ENCODE assay signal across 17 cellular contexts in genomic region chr18:78731423-78732032, GRCh38.
A peak's percentile ranks its signal among the peaks of the same experiment; 100 is the strongest.
DNase-seq lines count a peak whose midpoint lies in the region; TF ChIP-seq lines count a peak whose summit lies in the region.
"Had no signal": no experiment of that assay in that cellular context is flagged by ENCODE, and none has a peak within 500 bp of the region (broad histone marks: within the 10 kb centered on the region; RNA-seq: fewer than 3 reads in every experiment).

No MANE protein-coding gene starts in this region.

- no peak for TF ChIP-seq POLR2A in testis (IDR thresholded peaks at IDR 0.05)

- peak; percentile 26 for DNase-seq in activated CD8-positive, alpha-beta memory T cell treated with anti-CD3 and anti-CD28 coated beads, Interleukin-2, amount 50 U/mL, for 48 hours
- no peak for DNase-seq in activated CD8-positive, alpha-beta memory T cell treated with anti-CD3 and anti-CD28 coated beads, Interleukin-2, amount 50 U/mL, for 4 hours
- peak; percentile 39 for DNase-seq in endodermal cell
- peak; percentile 80 for DNase-seq in osteocyte (ENCODE audit: extremely low spot score, unreplicated experiment)
- peak; percentile 53 for DNase-seq in type B pancreatic cell (ENCODE audit: extremely low spot score, unreplicated experiment)
- DNase-seq in activated CD4-positive, alpha-beta T cell treated with anti-CD3 and anti-CD28 coated beads for 4 hours = no peak
- DNase-seq in testis = no peak
- no peak for DNase-seq in H4 (ENCODE audit: low spot score)
- DNase-seq: CD8-positive, alpha-beta T cell; COR-L47; DMS153; DMS79 treated with DMSO at 0.1 percent for 48 hours; EL had no signal

- H3K27ac Mint-ChIP-seq in endodermal cell = no peak overlapping the region
- no peak overlapping the region for H3K27ac Mint-ChIP-seq in osteocyte (ENCODE audit: unreplicated experiment)
- H3K27ac Mint-ChIP-seq in type B pancreatic cell = no peak overlapping the region
- H3K27ac Mint-ChIP-seq: CD14-positive monocyte; CD8-positive, alpha-beta T cell; GM23338 had no signal

- H3K27me3 ChIP-seq in endodermal cell (ENCODE audit: control insufficient read depth, insufficient read depth, low read length, poor library complexity, severe bottlenecking) (no peaks in the 10 kb centered on the region), testis (no peaks in the 10 kb centered on the region)

- H3K36me3 ChIP-seq in endodermal cell (ENCODE audit: control insufficient read depth, insufficient read depth, low read length) (no peaks in the 10 kb centered on the region), testis (ENCODE audit: low read depth, missing control alignments) (no peaks in the 10 kb centered on the region)

- no peaks in the 10 kb centered on the region for H3K9me3 Mint-ChIP-seq in endodermal cell
- peaks cover 6% of the 10 kb centered on the region for H3K9me3 Mint-ChIP-seq in osteocyte (ENCODE audit: unreplicated experiment)
- no peaks in the 10 kb centered on the region for H3K9me3 Mint-ChIP-seq in type B pancreatic cell
- H3K9me3 Mint-ChIP-seq: CD14-positive monocyte; CD8-positive, alpha-beta T cell had no signal

- intact Hi-C loops in testis (cut with DNase I; ENCODE audit: low total_unique reads) = no loop called here

- TF ChIP-seq CTCF in endodermal cell (conservative IDR thresholded peaks at IDR 0.05) (no peak), osteocyte (IDR thresholded peaks at IDR 0.05) (no peak), type B pancreatic cell (conservative IDR thresholded peaks at IDR 0.05) (no peak), testis (IDR thresholded peaks at IDR 0.05) (no peak)

- H3K4me1 Mint-ChIP-seq in endodermal cell = peaks cover 2% of the 10 kb centered on the region
- no peaks in the 10 kb centered on the region for H3K4me1 Mint-ChIP-seq in osteocyte (ENCODE audit: unreplicated experiment)
- H3K4me1 Mint-ChIP-seq in type B pancreatic cell (ENCODE audit: unreplicated experiment) = peaks cover 2% of the 10 kb centered on the region
- H3K4me1 Mint-ChIP-seq: CD14-positive monocyte, GM23338 had no signal

- H3K4me1 ChIP-seq in endodermal cell (ENCODE audit: control insufficient read depth, insufficient read depth, low read length) (no peaks in the 10 kb centered on the region), testis (no peaks in the 10 kb centered on the region)

- H3K9me3 ChIP-seq in endodermal cell (ENCODE audit: control insufficient read depth, low read length) (no peaks in the 10 kb centered on the region), testis (no peaks in the 10 kb centered on the region)

- 92 to 95% methylated on average over 14 to 17 of the region's 17 CpGs for WGBS in endodermal cell (ENCODE audit: insufficient coverage in 1 of 2, insufficient read length in 1 of 2), 2 experiments
- WGBS in testis, 2 donors = 77 to 79% methylated on average over 12 to 17 of the region's 17 CpGs

- no peak overlapping the region for H3K27ac ChIP-seq in endodermal cell (ENCODE audit: low read depth, low read length)
- no peak overlapping the region for H3K27ac ChIP-seq in testis
- H3K27ac ChIP-seq: 22Rv1, HL-60 had no signal

- H3K9ac ChIP-seq in endodermal cell (ENCODE audit: extremely low read depth, low read length, poor library complexity, severe bottlenecking) = no peak overlapping the region

- H3K4me3 Mint-ChIP-seq in endodermal cell (no peak overlapping the region), osteocyte (ENCODE audit: unreplicated experiment) (no peak overlapping the region), type B pancreatic cell (no peak overlapping the region)
- H3K4me3 Mint-ChIP-seq: CD14-positive monocyte; CD8-positive, alpha-beta T cell; GM23338 had no signal

- H3K4me3 ChIP-seq in endodermal cell (ENCODE audit: low read length) (no peak overlapping the region), testis (no peak overlapping the region)
- H3K4me3 ChIP-seq: GM23338 had no signal

- no peaks in the 10 kb centered on the region for H3K36me3 Mint-ChIP-seq in endodermal cell (ENCODE audit: low read depth)
- no peaks in the 10 kb centered on the region for H3K36me3 Mint-ChIP-seq in osteocyte (ENCODE audit: unreplicated experiment)
- no peaks in the 10 kb centered on the region for H3K36me3 Mint-ChIP-seq in type B pancreatic cell
- H3K36me3 Mint-ChIP-seq: CD14-positive monocyte; CD8-positive, alpha-beta T cell had no signal

- H3K27me3 Mint-ChIP-seq in endodermal cell (ENCODE audit: insufficient read depth) = no peaks in the 10 kb centered on the region
- no peaks in the 10 kb centered on the region for H3K27me3 Mint-ChIP-seq in osteocyte (ENCODE audit: unreplicated experiment)
- H3K27me3 Mint-ChIP-seq in type B pancreatic cell = peaks cover 12% of the 10 kb centered on the region

Comparison
In these comparisons a context has a peak if more than half of its experiments do, and no peak if none do; other contexts are left out.
1. DNase-seq: peak in activated CD8-positive, alpha-beta memory T cell treated with anti-CD3 and anti-CD28 coated beads, Interleukin-2, amount 50 U/mL, for 48 hours (single experiment), endodermal cell (single experiment), osteocyte (single experiment) and type B pancreatic cell (single experiment); none in activated CD8-positive, alpha-beta memory T cell treated with anti-CD3 and anti-CD28 coated beads, Interleukin-2, amount 50 U/mL, for 4 hours (single experiment), activated CD4-positive, alpha-beta T cell treated with anti-CD3 and anti-CD28 coated beads for 4 hours (0 of 2), testis (single experiment) and H4 (single experiment).